Comparison of ENCODE assay signal across 1 cellular context in genomic region chr19:1253514-1254080, GRCh38.
TF ChIP-seq lines count a peak whose summit lies in the region.

No MANE protein-coding gene starts in this region.

TF ChIP-seq in HepG2, 621 proteins besides CTCF, POLR2A, EP300 and RAD21 (continued from another document and continues in another):
- TF ChIP-seq DMTF1 (CRISPR knock-in tag; IDR thresholded peaks at IDR 0.05) (no peak), FOXO1 (CRISPR knock-in tag; IDR thresholded peaks at IDR 0.05) (peak; percentile 47; the same call in 1 of the 2 replicates), GMEB1 (CRISPR knock-in tag; IDR thresholded peaks at IDR 0.05; ENCODE audit: borderline replicate concordance) (peak; percentile 38; the same call in 1 of the 2 replicates), POLR2AphosphoS5 (IDR thresholded peaks at IDR 0.05; ENCODE audit: low read depth, low read length) (peak; percentile 43), KAT2B (IDR thresholded peaks at IDR 0.05; ENCODE audit: borderline replicate concordance, low read depth, low read length) (no peak), PHF20 (CRISPR knock-in tag; IDR thresholded peaks at IDR 0.05) (no peak), ZNF570 (CRISPR knock-in tag; IDR thresholded peaks at IDR 0.05; ENCODE audit: borderline replicate concordance) (no peak), ZIK1 (CRISPR knock-in tag; IDR thresholded peaks at IDR 0.05; ENCODE audit: borderline replicate concordance, low read depth) (no peak), HNRNPK (IDR thresholded peaks at IDR 0.05; ENCODE audit: low read depth, low read length, poor library complexity, severe bottlenecking) (no peak), ZNF10 (CRISPR knock-in tag; IDR thresholded peaks at IDR 0.05; ENCODE audit: borderline replicate concordance, low read depth) (no peak), ARID3A (IDR thresholded peaks at IDR 0.05; ENCODE audit: low read depth, low read length) (0 out of 2 replicates have a peak, but pooled peaks have one; percentile 10), STAT5B (CRISPR knock-in tag; IDR thresholded peaks at IDR 0.05) (no peak), ZNF280D (CRISPR knock-in tag; IDR thresholded peaks at IDR 0.05) (no peak), NR3C1 (CRISPR knock-in tag; IDR thresholded peaks at IDR 0.05) (no peak), NCOA5 (CRISPR knock-in tag; IDR thresholded peaks at IDR 0.05) (no peak), POLR2AphosphoS2 (IDR thresholded peaks at IDR 0.05; ENCODE audit: low read depth, low read length) (no peak; the same call in 1 of the 2 replicates), ZNF496 (CRISPR knock-in tag; IDR thresholded peaks at IDR 0.05; ENCODE audit: insufficient replicate concordance) (no peak), CSRNP1 (CRISPR knock-in tag; IDR thresholded peaks at IDR 0.05) (peak; percentile 72; the same call in 1 of the 2 replicates), USF2 (IDR thresholded peaks at IDR 0.05; ENCODE audit: low read depth, low read length) (no peak), USF2 (CRISPR knock-in tag; IDR thresholded peaks at IDR 0.05; ENCODE audit: borderline replicate concordance) (no peak), ZKSCAN5 (CRISPR knock-in tag; IDR thresholded peaks at IDR 0.05) (no peak), SAFB2 (CRISPR knock-in tag; IDR thresholded peaks at IDR 0.05; ENCODE audit: borderline replicate concordance, low read depth) (no peak), ZNF766 (CRISPR knock-in tag; IDR thresholded peaks at IDR 0.05; ENCODE audit: borderline replicate concordance) (no peak), SAP130 (CRISPR knock-in tag; IDR thresholded peaks at IDR 0.05; ENCODE audit: low read depth) (peak; percentile 85), TP53 (CRISPR knock-in tag; conservative IDR thresholded peaks at IDR 0.05) (no peak), ZNF350 (CRISPR knock-in tag; IDR thresholded peaks at IDR 0.05; ENCODE audit: borderline replicate concordance, low read depth) (no peak), ZBTB7B (CRISPR knock-in tag; IDR thresholded peaks at IDR 0.05) (peak; percentile 89), U2AF1 (optimal IDR thresholded peaks at IDR 0.05; ENCODE audit: low read depth, low read length) (peak; percentile 71), HNRNPLL (IDR thresholded peaks at IDR 0.05; ENCODE audit: low read depth, low read length, poor library complexity, severe bottlenecking) (no peak), IRF1 (CRISPR knock-in tag; IDR thresholded peaks at IDR 0.05; ENCODE audit: low read depth) (no peak), SRY (CRISPR knock-in tag; IDR thresholded peaks at IDR 0.05) (no peak), ZNF724P (CRISPR knock-in tag; IDR thresholded peaks at IDR 0.05; ENCODE audit: borderline replicate concordance) (no peak), GATA4 (IDR thresholded peaks at IDR 0.05; ENCODE audit: borderline replicate concordance, low read depth) (peak; percentile 18; the same call in 1 of the 2 replicates), ZNF20 (CRISPR knock-in tag; IDR thresholded peaks at IDR 0.05) (no peak), CREBL2 (CRISPR knock-in tag; IDR thresholded peaks at IDR 0.05; ENCODE audit: borderline replicate concordance) (no peak), GLMP (CRISPR knock-in tag; IDR thresholded peaks at IDR 0.05; ENCODE audit: borderline replicate concordance) (no peak), ZNF343 (CRISPR knock-in tag; IDR thresholded peaks at IDR 0.05) (no peak), THAP11 (CRISPR knock-in tag; IDR thresholded peaks at IDR 0.05) (peak; percentile 55; the same call in 1 of the 2 replicates), ZNF224 (CRISPR knock-in tag; IDR thresholded peaks at IDR 0.05) (no peak; the same call in 1 of the 2 replicates), BRF2 (CRISPR knock-in tag; IDR thresholded peaks at IDR 0.05) (no peak), TCF7L2 (IDR thresholded peaks at IDR 0.05; ENCODE audit: low read depth, low read length) (no peak), HDAC1 (CRISPR knock-in tag; IDR thresholded peaks at IDR 0.05) (peak; percentile 52), ARID2 (CRISPR knock-in tag; IDR thresholded peaks at IDR 0.05; ENCODE audit: borderline replicate concordance) (no peak), NFIB (CRISPR knock-in tag; IDR thresholded peaks at IDR 0.05; ENCODE audit: borderline replicate concordance) (no peak)
